24 cellular contexts compared by ENCODE assay signal in genomic region chr5:110734101-110734500, GRCh38.
"Had no signal": no experiment of that assay in that cellular context is flagged by ENCODE, and none has a peak within 500 bp of the region (broad histone marks: within the 10 kb centered on the region; RNA-seq: fewer than 3 reads in every experiment).

No MANE protein-coding gene starts in this region.

- H3K36me3 ChIP-seq: esophagus squamous epithelium, gastrocnemius medialis, heart right ventricle, left lung, lower lobe of right lung had no signal

- DNase-seq: dermis blood vessel endothelial cell; effector CD4-positive, alpha-beta T cell; effector memory CD8-positive, alpha-beta T cell; endodermal cell; erythroblast; esophagus squamous epithelium; foreskin fibroblast; foreskin melanocyte; gastrocnemius medialis; glutamatergic neuron; head of caudate nucleus; heart right ventricle; hippocampal formation; left cardiac atrium; left lung; left ventricle myocardium superior; lower lobe of right lung; mesenchymal stem cell; mucosa of descending colon; naive B cell had no signal

- H3K4me3 Mint-ChIP-seq: effector memory CD8-positive, alpha-beta T cell; endodermal cell; mesothelial cell of epicardium; naive B cell had no signal

- H3K27ac ChIP-seq: coronary artery, dorsolateral prefrontal cortex, epithelial cell of prostate, esophagus squamous epithelium, gastrocnemius medialis, heart right ventricle, left lung, lower lobe of right lung had no signal

- H3K4me1 ChIP-seq: left lung had no signal

- H3K9me3 Mint-ChIP-seq: effector memory CD8-positive, alpha-beta T cell; mesothelial cell of epicardium had no signal

- H3K9me3 ChIP-seq: esophagus squamous epithelium, gastrocnemius medialis, heart right ventricle, left lung, lower lobe of right lung, mucosa of descending colon had no signal

- H3K27me3 ChIP-seq: dorsolateral prefrontal cortex, left lung had no signal

- H3K27ac Mint-ChIP-seq: effector memory CD8-positive, alpha-beta T cell; endodermal cell; mesothelial cell of epicardium; naive B cell had no signal

- H3K4me3 ChIP-seq: coronary artery, dorsolateral prefrontal cortex, esophagus squamous epithelium, gastrocnemius medialis, heart right ventricle, left lung, lower lobe of right lung, mucosa of descending colon had no signal
